ENCODE assay signal across 21 cellular contexts in the genomic region with DNA sequence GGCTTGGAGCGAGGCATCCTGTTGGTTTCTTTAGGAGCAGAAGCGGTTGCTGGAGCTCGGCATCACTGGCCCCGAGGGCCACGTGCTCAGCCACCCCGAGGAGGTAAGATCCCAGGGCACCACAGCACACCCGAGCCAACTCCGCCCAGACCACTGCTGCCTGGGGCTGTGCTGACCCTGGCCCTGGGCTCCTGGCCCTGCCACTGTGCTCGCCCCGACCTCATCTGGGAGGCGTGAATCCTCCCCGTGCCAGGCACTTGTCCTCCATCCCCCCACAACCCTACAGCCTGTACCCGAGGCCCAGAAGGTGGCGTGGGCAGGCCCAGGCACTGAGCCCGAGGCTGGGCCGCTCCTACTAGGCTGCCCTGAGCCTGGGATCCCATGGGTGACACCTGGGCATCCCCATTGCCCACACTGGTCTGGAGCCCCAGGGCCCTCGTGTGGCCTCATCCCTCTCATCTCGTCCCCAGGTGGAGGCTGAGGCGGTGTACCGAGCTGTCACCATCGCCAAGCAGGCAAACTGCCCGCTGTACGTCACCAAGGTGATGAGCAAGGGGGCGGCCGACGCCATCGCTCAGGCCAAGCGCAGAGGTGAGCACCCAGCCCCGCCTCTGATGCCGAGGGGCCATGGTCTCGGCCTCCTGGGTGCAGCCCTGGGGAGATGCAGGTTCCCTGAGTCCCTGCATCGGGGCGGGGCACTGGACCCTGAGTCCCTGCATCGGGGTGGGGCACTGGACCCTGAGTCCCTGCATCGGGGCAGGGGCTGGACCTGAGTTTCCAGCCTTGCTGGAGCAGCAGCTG. TPM values are rescaled to one million over a fixed set of nuclear protein-coding genes. Genes with fewer than 3 reads are reported as not detected.
A peak's percentile ranks its signal among the peaks of the same experiment; 100 is the strongest.
DNase-seq lines count a peak whose midpoint lies in the region; ATAC-seq and TF ChIP-seq lines count a peak whose summit lies in the region.
"Had no signal": no experiment of that assay in that cellular context is flagged by ENCODE, and none has a peak within 500 bp of the region (broad histone marks: within the 10 kb centered on the region; RNA-seq: fewer than 3 reads in every experiment).

No MANE protein-coding gene starts in this region.

- peak overlapping the region; percentile 58 for H2BK12ac ChIP-seq in neuronal stem cell (ENCODE audit: low read length)

- H3K27ac ChIP-seq in right cardiac atrium (ENCODE audit: low read length) = no peak overlapping the region
- no peak overlapping the region for H3K27ac ChIP-seq in right atrium auricular region
- H3K27ac ChIP-seq in cingulate gyrus (ENCODE audit: low read depth, low read length) = peak overlapping the region; percentile 10
- H3K27ac ChIP-seq in neuronal stem cell (replicated peaks; ENCODE audit: low read length) = no peak overlapping the region
- H3K27ac ChIP-seq: KMS-11, PC-9, RWPE1 had no signal

- peak overlapping the region; percentile 38 for H3K14ac ChIP-seq in neuronal stem cell (ENCODE audit: low read length)

- intact Hi-C loops in right cardiac atrium (cut with DNase I) = no loop called here

- TF ChIP-seq CTCF in right atrium auricular region (IDR thresholded peaks at IDR 0.05) = no peak

- 92% methylated on average over 35 of the region's 35 CpGs for WGBS in right cardiac atrium
- no CpG with 5 or more reads among the region's 35 CpGs for WGBS in neuronal stem cell (ENCODE audit: extremely low coverage in 2 of 2, insufficient read length in 2 of 2, insufficient replicate concordance in 1 of 2), 2 donors

- no peak overlapping the region for H2AK5ac ChIP-seq in neuronal stem cell (ENCODE audit: low read depth, low read length)

- no peak overlapping the region for H4K8ac ChIP-seq in neuronal stem cell (ENCODE audit: low read depth, low read length)

- DNase-seq in right cardiac atrium = peak in 2 of 3 donors; percentile 59 to 63
- no peak for DNase-seq in right atrium auricular region (ENCODE audit: low spot score)
- DNase-seq in neuronal stem cell (ENCODE audit: low spot score) = no peak
- no peak for DNase-seq in midbrain (lab: John Stamatoyannopoulos, UW)
- DNase-seq in stimulated activated CD4-positive, alpha-beta T cell treated with anti-CD3 and anti-CD28 coated beads, Interleukin-12 subunit alpha, Interleukin-12 subunit beta, amount 100 ng/mL, for 4 hours = no peak
- DNase-seq: DND-41, IMR-90, NCI-H1092 treated with DMSO at 0.1 percent for 48 hours, NCI-H1436 treated with DMSO at 0.1 percent for 48 hours, NCI-H1930, NCI-H2227 treated with DMSO at 0.1 percent for 48 hours, NCI-H510A, NCI-H748 treated with DMSO at 0.1 percent for 48 hours, PC-9 had no signal

- H3K27me3 ChIP-seq in right cardiac atrium (ENCODE audit: control insufficient read depth, insufficient read depth) (no peaks in the 10 kb centered on the region), right atrium auricular region (no peaks in the 10 kb centered on the region), neuronal stem cell (ENCODE audit: control insufficient read depth in 3 of 3, insufficient read depth in 3 of 3, low read depth in 1 of 3, low read length in 3 of 3) (no peaks in the 10 kb centered on the region)

- H2AFZ ChIP-seq in neuronal stem cell (ENCODE audit: low read length) = no peak overlapping the region
- H2AFZ ChIP-seq: GM23338, PC-9 had no signal

- ATAC-seq in right cardiac atrium (no peak), GM21737 (IDR thresholded peaks at IDR 0.05; ENCODE audit: unreplicated experiment) (no peak)
- ATAC-seq: GM23338, HCT116, SK-N-SH treated with all-trans-retinoic acid at 6 μM for 48 hours had no signal

- H2BK15ac ChIP-seq in neuronal stem cell (ENCODE audit: low read length) = no peak overlapping the region

- H3K36me3 ChIP-seq in right atrium auricular region (no peaks in the 10 kb centered on the region), neuronal stem cell (replicated peaks in 1 of 2; ENCODE audit: control insufficient read depth in 2 of 2, insufficient read depth in 2 of 2, low read length in 2 of 2) (peaks cover 35 to 98% of the 10 kb centered on the region in 2 donors)

- no peak overlapping the region for H3K4ac ChIP-seq in neuronal stem cell (ENCODE audit: low read length)

- peak overlapping the region; percentile 73 for H3K23ac ChIP-seq in neuronal stem cell (ENCODE audit: low read depth, low read length, poor library complexity)

- no peak overlapping the region for H4K91ac ChIP-seq in neuronal stem cell (ENCODE audit: low read depth, low read length, poor library complexity)

- H3K4me2 ChIP-seq in neuronal stem cell (ENCODE audit: insufficient read depth, low read length, poor library complexity, severe bottlenecking) = no peak overlapping the region
- H3K4me2 ChIP-seq: GM23338, KMS-11, PC-9 had no signal

- H3K4me3 ChIP-seq in right cardiac atrium (ENCODE audit: low read length) = no peak overlapping the region
- H3K4me3 ChIP-seq in right atrium auricular region = no peak overlapping the region
- H3K4me3 ChIP-seq in neuronal stem cell (ENCODE audit: low read length in 2 of 2) = no peak overlapping the region
- H3K4me3 ChIP-seq: GM23338, PC-9 had no signal

- H3K18ac ChIP-seq in neuronal stem cell (ENCODE audit: low read length) = no peak overlapping the region

- peak overlapping the region; percentile 70 for H3K9ac ChIP-seq in neuronal stem cell (ENCODE audit: low read depth, low read length, poor library complexity)
- H3K9ac ChIP-seq: KMS-11 had no signal

- H3K4me1 ChIP-seq in right cardiac atrium (ENCODE audit: control insufficient read depth, insufficient read depth, low read length) (no peaks in the 10 kb centered on the region), right atrium auricular region (peaks cover 0 to 5% of the 10 kb centered on the region in 2 donors), neuronal stem cell (ENCODE audit: control insufficient read depth in 2 of 2, insufficient read depth in 1 of 2, low read depth in 1 of 2, low read length in 2 of 2) (no peaks in the 10 kb centered on the region)

- H2BK120ac ChIP-seq in neuronal stem cell (ENCODE audit: low read depth, low read length) = no peak overlapping the region

- H3K9me3 ChIP-seq in right cardiac atrium (ENCODE audit: control insufficient read depth, low read length) (no peaks in the 10 kb centered on the region), right atrium auricular region (no peaks in the 10 kb centered on the region), neuronal stem cell (replicated peaks in 1 of 2; ENCODE audit: control insufficient read depth in 2 of 2, insufficient read depth in 1 of 2, low read depth in 1 of 2, low read length in 2 of 2) (no peaks in the 10 kb centered on the region)

- no peak overlapping the region for H2BK5ac ChIP-seq in neuronal stem cell (ENCODE audit: low read length)

- H3K79me1 ChIP-seq in neuronal stem cell (ENCODE audit: low read depth, low read length) = peaks cover 5% of the 10 kb centered on the region

RNA-seq across cellular contexts. Expression of gene DPYSL4, which starts 11.8 kb away (rescaled TPM):
- 10 to 100 TPM in 1 of 4 donors, 1 to 10 TPM in 3; 1.9 to 13.8 (median 5.6) TPM for total RNA-seq in right cardiac atrium
- polyA plus RNA-seq in right cardiac atrium = 11.0 TPM
- 1 to 10 TPM; 3.4 to 4.1 TPM for total RNA-seq in right atrium auricular region
- polyA plus RNA-seq in neuronal stem cell (2013, experiment 1 of 2) = 27.1 TPM
- polyA plus RNA-seq in neuronal stem cell (2013, experiment 2 of 2) = 25.4 TPM

Comparison
In these comparisons a context has a peak if more than half of its experiments do, and no peak if none do; other contexts are left out.
1. DNase-seq: peak in right cardiac atrium (2 of 3); none in right atrium auricular region (single experiment), neuronal stem cell (single experiment), midbrain (single experiment) and stimulated activated CD4-positive, alpha-beta T cell treated with anti-CD3 and anti-CD28 coated beads, Interleukin-12 subunit alpha, Interleukin-12 subunit beta, amount 100 ng/mL, for 4 hours (single experiment).